ENCODE assay signal across 21 cellular contexts in genomic region chr11:69828971-69829344, GRCh38. TPM values are rescaled to one million over a fixed set of nuclear protein-coding genes. Genes with fewer than 3 reads are reported as not detected.
DNase-seq lines count a peak whose midpoint lies in the region.
"Had no signal": no experiment of that assay in that cellular context is flagged by ENCODE, and none has a peak within 500 bp of the region (broad histone marks: within the 10 kb centered on the region; RNA-seq: fewer than 3 reads in every experiment).

No MANE protein-coding gene starts in this region.

- H4K8ac ChIP-seq in neuronal stem cell (ENCODE audit: low read depth, low read length): no peak overlapping the region

- peaks cover 2 to 7% of the 10 kb centered on the region in 2 donors for H3K9me3 ChIP-seq in neuronal stem cell (replicated peaks in 1 of 2; ENCODE audit: control insufficient read depth in 2 of 2, insufficient read depth in 1 of 2, low read depth in 1 of 2, low read length in 2 of 2)

- no peak overlapping the region for H3K4me3 ChIP-seq in neuronal stem cell (ENCODE audit: low read length in 2 of 2)
- H3K4me3 ChIP-seq: SJSA1 had no signal

- H3K27me3 Mint-ChIP-seq in activated naive CD4-positive, alpha-beta T cell treated with anti-CD3 and anti-CD28 coated beads, Interleukin-2, amount 10 ng/mL, durations not matched to agents 7 days and 5 days: peaks cover 48% of the 10 kb centered on the region

- H2AFZ ChIP-seq in neuronal stem cell (ENCODE audit: low read length): no peak overlapping the region

- CTCF ChIA-PET in activated naive CD4-positive, alpha-beta T cell treated with anti-CD3 and anti-CD28 coated beads, Interleukin-2, amount 10 ng/mL, durations not matched to agents 7 days and 5 days (lab: Charles Lee): no interaction called here

- H3K18ac ChIP-seq in neuronal stem cell (ENCODE audit: low read length): peak overlapping the region; percentile 86

- no peak overlapping the region for H3K27ac Mint-ChIP-seq in activated naive CD4-positive, alpha-beta T cell treated with anti-CD3 and anti-CD28 coated beads, Interleukin-2, amount 10 ng/mL, durations not matched to agents 7 days and 5 days
- H3K27ac Mint-ChIP-seq: CD4-positive, alpha-beta memory T cell had no signal

- H2BK5ac ChIP-seq in neuronal stem cell (ENCODE audit: low read length): peak overlapping the region; percentile 80

- peak; percentile 11 for DNase-seq in activated naive CD4-positive, alpha-beta T cell treated with anti-CD3 and anti-CD28 coated beads, Interleukin-2, amount 10 ng/mL, durations not matched to agents 7 days and 5 days
- DNase-seq in activated naive CD4-positive, alpha-beta T cell treated with anti-CD3 and anti-CD28 coated beads, Interleukin-2, amount 50 U/mL, for 16 hours: no peak
- DNase-seq in iPS-NIHi11 (ENCODE audit: low spot score) (peak; percentile 17), neuronal stem cell (ENCODE audit: low spot score) (no peak), NCI-H187 treated with DMSO at 0.1 percent for 48 hours (lab: John Stamatoyannopoulos, UW) (no peak), occipital lobe (lab: John Stamatoyannopoulos, UW) (no peak), NCI-H2196 (lab: John Stamatoyannopoulos, UW; ENCODE audit: unreplicated experiment) (no peak)
- DNase-seq in stimulated activated CD8-positive, alpha-beta memory T cell treated with anti-CD3 and anti-CD28 coated beads, Interleukin-4, amount 100 ng/mL, for 48 hours: no peak
- DNase-seq: CD4-positive, alpha-beta memory T cell; DMS79 treated with DMSO at 0.1 percent for 48 hours; IMR-90; Karpas-422; NCI-H1105 treated with DMSO at 0.1 percent for 48 hours; NCI-H1694 treated with DMSO at 0.1 percent for 48 hours; NCI-H345; NCI-H69; PC-3; SW 1271 had no signal

- no peak overlapping the region for H3K23ac ChIP-seq in neuronal stem cell (ENCODE audit: low read depth, low read length, poor library complexity)

- H3K4me2 ChIP-seq in neuronal stem cell (ENCODE audit: insufficient read depth, low read length, poor library complexity, severe bottlenecking): peak overlapping the region; percentile 19

- H3K4me1 ChIP-seq in neuronal stem cell (ENCODE audit: control insufficient read depth in 2 of 2, insufficient read depth in 1 of 2, low read depth in 1 of 2, low read length in 2 of 2): peaks cover 5 to 24% of the 10 kb centered on the region in 2 donors

- no CpG with 5 or more reads among the region's 6 CpGs for WGBS in neuronal stem cell (ENCODE audit: extremely low coverage in 2 of 2, insufficient read length in 2 of 2, insufficient replicate concordance in 1 of 2), 2 donors

- H3K14ac ChIP-seq in neuronal stem cell (ENCODE audit: low read length): peak overlapping the region; percentile 1

- H4K91ac ChIP-seq in neuronal stem cell (ENCODE audit: low read depth, low read length, poor library complexity): peak overlapping the region; percentile 5

- no peaks in the 10 kb centered on the region for H3K36me3 Mint-ChIP-seq in activated naive CD4-positive, alpha-beta T cell treated with anti-CD3 and anti-CD28 coated beads, Interleukin-2, amount 10 ng/mL, durations not matched to agents 7 days and 5 days
- H3K36me3 Mint-ChIP-seq: CD4-positive, alpha-beta memory T cell had no signal

- H3K9ac ChIP-seq in neuronal stem cell (ENCODE audit: low read depth, low read length, poor library complexity): no peak overlapping the region

- H3K27ac ChIP-seq in neuronal stem cell (replicated peaks; ENCODE audit: low read length): peak overlapping the region; percentile 85
- H3K27ac ChIP-seq: 22Rv1, SJSA1 had no signal

- peak overlapping the region; percentile 68 for H3K4ac ChIP-seq in neuronal stem cell (ENCODE audit: low read length)

- no peaks in the 10 kb centered on the region for H3K9me3 Mint-ChIP-seq in activated naive CD4-positive, alpha-beta T cell treated with anti-CD3 and anti-CD28 coated beads, Interleukin-2, amount 10 ng/mL, durations not matched to agents 7 days and 5 days
- H3K9me3 Mint-ChIP-seq: CD4-positive, alpha-beta memory T cell had no signal

- no peaks in the 10 kb centered on the region for H3K36me3 ChIP-seq in neuronal stem cell (replicated peaks in 1 of 2; ENCODE audit: control insufficient read depth in 2 of 2, insufficient read depth in 2 of 2, low read length in 2 of 2)
- H3K36me3 ChIP-seq: SJSA1 had no signal

- no peaks in the 10 kb centered on the region for H3K4me1 Mint-ChIP-seq in activated naive CD4-positive, alpha-beta T cell treated with anti-CD3 and anti-CD28 coated beads, Interleukin-2, amount 10 ng/mL, durations not matched to agents 7 days and 5 days

- peak overlapping the region; percentile 33 for H2BK12ac ChIP-seq in neuronal stem cell (ENCODE audit: low read length)

- H3K4me3 Mint-ChIP-seq in activated naive CD4-positive, alpha-beta T cell treated with anti-CD3 and anti-CD28 coated beads, Interleukin-2, amount 10 ng/mL, durations not matched to agents 7 days and 5 days: no peak overlapping the region
- H3K4me3 Mint-ChIP-seq: CD4-positive, alpha-beta memory T cell had no signal

- peak overlapping the region; percentile 58 for H2AK5ac ChIP-seq in neuronal stem cell (ENCODE audit: low read depth, low read length)

- H3K79me1 ChIP-seq in neuronal stem cell (ENCODE audit: low read depth, low read length): no peaks in the 10 kb centered on the region

- H3K27me3 ChIP-seq in neuronal stem cell (ENCODE audit: control insufficient read depth in 3 of 3, insufficient read depth in 3 of 3, low read depth in 1 of 3, low read length in 3 of 3): peaks cover 0 to 35% (median 2%) of the 10 kb centered on the region in 3 experiments

- H2BK15ac ChIP-seq in neuronal stem cell (ENCODE audit: low read length): peak overlapping the region; percentile 75

- H2BK120ac ChIP-seq in neuronal stem cell (ENCODE audit: low read depth, low read length): peak overlapping the region; percentile 32

RNA-seq across cellular contexts. Expression of gene FGF3, which starts 9.7 kb away (rescaled TPM):
- polyA plus RNA-seq in neuronal stem cell (2013, experiment 1 of 2): 0.13 TPM
- polyA plus RNA-seq in neuronal stem cell (2013, experiment 2 of 2): 0.26 TPM
- total RNA-seq in occipital lobe: not detected
- total RNA-seq: CD4-positive, alpha-beta memory T cell; IMR-90; PC-3; SJSA1 had no signal
- polyA plus RNA-seq: BJ; CD4-positive, alpha-beta memory T cell; IMR-90 had no signal

RNA-seq across cellular contexts. Expression of gene FGF4, which starts 53.8 kb away (rescaled TPM):
- 0.06 TPM for polyA plus RNA-seq in neuronal stem cell (2013, experiment 1 of 2)
- 0.06 TPM for polyA plus RNA-seq in neuronal stem cell (2013, experiment 2 of 2)
- not detected for total RNA-seq in occipital lobe
- total RNA-seq: CD4-positive, alpha-beta memory T cell; IMR-90; PC-3; SJSA1 had no signal
- polyA plus RNA-seq: BJ; CD4-positive, alpha-beta memory T cell; IMR-90 had no signal

Comparison
In these comparisons a context has a peak if more than half of its experiments do, and no peak if none do; other contexts are left out.
1. DNase-seq: peak in activated naive CD4-positive, alpha-beta T cell treated with anti-CD3 and anti-CD28 coated beads, Interleukin-2, amount 10 ng/mL, durations not matched to agents 7 days and 5 days (single experiment) and iPS-NIHi11 (single experiment); none in activated naive CD4-positive, alpha-beta T cell treated with anti-CD3 and anti-CD28 coated beads, Interleukin-2, amount 50 U/mL, for 16 hours (single experiment), neuronal stem cell (single experiment), NCI-H187 treated with DMSO at 0.1 percent for 48 hours (single experiment), stimulated activated CD8-positive, alpha-beta memory T cell treated with anti-CD3 and anti-CD28 coated beads, Interleukin-4, amount 100 ng/mL, for 48 hours (single experiment), occipital lobe (single experiment) and NCI-H2196 (single experiment).